Comparison of ENCODE assay signal across 8 cellular contexts in genomic region chr2:229920011-229920781, GRCh38. TPM values are rescaled to one million over a fixed set of nuclear protein-coding genes. Genes with fewer than 3 reads are reported as not detected.
DNase-seq lines count a peak whose midpoint lies in the region; ATAC-seq and TF ChIP-seq lines count a peak whose summit lies in the region.

No MANE protein-coding gene starts in this region.

- no peaks in the 10 kb centered on the region for H3K9me3 ChIP-seq in CD4-positive, alpha-beta memory T cell (ENCODE audit: control insufficient read depth in 1 of 2, low read length in 2 of 2)
- no peaks in the 10 kb centered on the region for H3K9me3 ChIP-seq in gastrocnemius medialis

- intact Hi-C loops in CD4-positive, alpha-beta memory T cell (cut with micrococcal nuclease), result loop anchor here (1.0 to 10.0 kb wide), 5 partner anchors 10 to 1137 kb away; partner anchors contain the start of genes PSMD1, SP140 and SP140L
- intact Hi-C loops in gastrocnemius medialis (cut with DNase I; ENCODE audit: low total_unique reads), result loop anchor here (2.0 to 5.0 kb wide), 3 partner anchors 119 to 1137 kb away; partner anchors contain the start of gene PSMD1
- intact Hi-C loops in sciatic nerve (cut with DNase I), result no loop called here

- peaks cover 8 to 45% of the 10 kb centered on the region in 2 donors for H3K36me3 Mint-ChIP-seq in CD4-positive, alpha-beta memory T cell

- peak; percentile 24 to 66 (median 43) for DNase-seq in CD4-positive, alpha-beta memory T cell
- DNase-seq in NB4 (ENCODE audit: low read depth) (peak; percentile 60), glomerular visceral epithelial cell (ENCODE audit: extremely low spot score) (peak; percentile 28), gastrocnemius medialis (no peak), D341Med (ENCODE audit: low spot score) (no peak), sciatic nerve (ENCODE audit: low spot score) (no peak)
- peak; percentile 34 for DNase-seq in activated naive CD4-positive, alpha-beta T cell treated with Interleukin-2 at 50 U/mL for 16 hours

- TF ChIP-seq CTCF in NB4 (IDR thresholded peaks at IDR 0.05; ENCODE audit: low read depth, low read length) (no peak), gastrocnemius medialis (IDR thresholded peaks at IDR 0.05 in 4 of 5, conservative IDR thresholded peaks at IDR 0.05 in 1 of 5) (no peak)

- H3K4me3 ChIP-seq in CD4-positive, alpha-beta memory T cell (ENCODE audit: low read length in 2 of 2), result peak overlapping the region; percentile 79 to 98
- peak overlapping the region; percentile 96 for H3K4me3 ChIP-seq in NB4 (ENCODE audit: low read depth, low read length)
- peak overlapping the region; percentile 73 to 99 (median 92) for H3K4me3 ChIP-seq in gastrocnemius medialis

- H3K4me3 Mint-ChIP-seq in CD4-positive, alpha-beta memory T cell, result peak overlapping the region; percentile 86 to 99 (median 93)

- POLR2A ChIA-PET in CD4-positive, alpha-beta memory T cell (lab: Charles Lee; ENCODE audit: partially characterized antibody), result interaction anchor here (0.6 to 2.3 kb wide), 6 partner anchors 9 to 119 kb away, joined by 3 to 11 read pairs (median 4); no protein-coding TSS in a partner anchor

- in situ Hi-C loops in gastrocnemius medialis (cut with MboI; ENCODE audit: low sequenced_read_pairs in 4 of 4), result no loop called here

- no peak for ATAC-seq in gastrocnemius medialis
- ATAC-seq in HG03521 (IDR thresholded peaks at IDR 0.05; ENCODE audit: unreplicated experiment), result no peak
- ATAC-seq in sciatic nerve, result no peak

- peak overlapping the region; percentile 88 to 100 (median 94) for H3K27ac Mint-ChIP-seq in CD4-positive, alpha-beta memory T cell

- peaks cover 0 to 4% of the 10 kb centered on the region in 2 donors for H3K27me3 Mint-ChIP-seq in CD4-positive, alpha-beta memory T cell

- H3K36me3 ChIP-seq in CD4-positive, alpha-beta memory T cell (ENCODE audit: insufficient read depth, low read length), result no peaks in the 10 kb centered on the region
- H3K36me3 ChIP-seq in gastrocnemius medialis, result no peaks in the 10 kb centered on the region

- H3K27ac ChIP-seq in CD4-positive, alpha-beta memory T cell (ENCODE audit: low read depth, low read length), result peak overlapping the region; percentile 97
- peak overlapping the region; percentile 97 to 100 (median 100) for H3K27ac ChIP-seq in gastrocnemius medialis

- CTCF ChIA-PET in CD4-positive, alpha-beta memory T cell (lab: Charles Lee; ENCODE audit: partially characterized antibody), result interaction anchor here (1.6 to 4.1 kb wide), 3 partner anchors 9 to 119 kb away, joined by 3 to 26 read pairs (median 14); no protein-coding TSS in a partner anchor

- peaks cover 0 to 6% (median 0%) of the 10 kb centered on the region in 8 donors for H3K9me3 Mint-ChIP-seq in CD4-positive, alpha-beta memory T cell

- peaks cover 36 to 67% (median 46%) of the 10 kb centered on the region in 4 donors for H3K4me1 Mint-ChIP-seq in CD4-positive, alpha-beta memory T cell

- TF ChIP-seq POLR2A in NB4 (IDR thresholded peaks at IDR 0.05; ENCODE audit: extremely low read depth, insufficient read length) (no peak), gastrocnemius medialis (IDR thresholded peaks at IDR 0.05) (no peak)

- peaks cover 53% of the 10 kb centered on the region for H3K4me1 ChIP-seq in CD4-positive, alpha-beta memory T cell (ENCODE audit: insufficient read depth, low read length)
- H3K4me1 ChIP-seq in gastrocnemius medialis, result peaks cover 32 to 42% of the 10 kb centered on the region in 2 donors

- H3K27me3 ChIP-seq in CD4-positive, alpha-beta memory T cell (ENCODE audit: insufficient read depth, low read length), result no peaks in the 10 kb centered on the region
- H3K27me3 ChIP-seq in gastrocnemius medialis, result no peaks in the 10 kb centered on the region

RNA-seq across cellular contexts. Expression of gene TRIP12, which starts 1.6 kb away (rescaled TPM):
- 100 to 1,000 TPM; 218 to 224 TPM for total RNA-seq in CD4-positive, alpha-beta memory T cell
- polyA plus RNA-seq in CD4-positive, alpha-beta memory T cell, result 10 to 100 TPM; 14.5 to 51.5 TPM
- total RNA-seq in gastrocnemius medialis, result 100 to 1,000 TPM; 122 to 152 (median 141) TPM
- total RNA-seq in sciatic nerve, result 235 TPM

RNA-seq across cellular contexts. Expression of gene FBXO36, which starts 2.1 kb away (rescaled TPM):
- total RNA-seq in CD4-positive, alpha-beta memory T cell, result under 1 TPM; 0.55 to 0.75 TPM
- 1 to 10 TPM in 1 of 2 donors, under 1 TPM in 1; 0.56 to 2.2 TPM for polyA plus RNA-seq in CD4-positive, alpha-beta memory T cell
- 1 to 10 TPM in 2 of 4 donors, under 1 TPM in 2; 0.64 to 2.2 (median 0.98) TPM for total RNA-seq in gastrocnemius medialis
- 3.2 TPM for total RNA-seq in sciatic nerve

Comparison
In these comparisons a context has a peak if more than half of its experiments do, and no peak if none do; other contexts are left out.
1. DNase-seq: peak in CD4-positive, alpha-beta memory T cell (5 of 5), NB4 (single experiment), activated naive CD4-positive, alpha-beta T cell treated with Interleukin-2 at 50 U/mL for 16 hours (single experiment) and glomerular visceral epithelial cell (single experiment); none in gastrocnemius medialis (0 of 2), D341Med (single experiment) and sciatic nerve (single experiment).
2. Peak in every context shown above with its lines, with median percentiles within 50 percentile points of each other: H3K4me3 ChIP-seq.